In genomic region chr1:38489844-38490270, GRCh38 we compare ENCODE assay signal across 8 cellular contexts.
DNase-seq lines count a peak whose midpoint lies in the region; ATAC-seq and TF ChIP-seq lines count a peak whose summit lies in the region.

No MANE protein-coding gene starts in this region.

- H3K4me3 ChIP-seq in BE2C (ENCODE audit: low read depth, low read length) (no peak overlapping the region), astrocyte of the spinal cord (ENCODE audit: low read depth, low read length) (no peak overlapping the region), upper lobe of right lung (no peak overlapping the region)

- H3K36me3 ChIP-seq in BE2C (no peaks in the 10 kb centered on the region), upper lobe of right lung (no peaks in the 10 kb centered on the region)

- no peaks in the 10 kb centered on the region for H3K4me1 ChIP-seq in BE2C
- no peaks in the 10 kb centered on the region for H3K4me1 ChIP-seq in upper lobe of right lung

- H3K9me3 ChIP-seq in BE2C (no peaks in the 10 kb centered on the region), upper lobe of right lung (no peaks in the 10 kb centered on the region)

- H3K27me3 ChIP-seq in BE2C, result no peaks in the 10 kb centered on the region
- no peaks in the 10 kb centered on the region for H3K27me3 ChIP-seq in upper lobe of right lung

- DNase-seq in BE2C (peak; percentile 60), GM19238 (ENCODE audit: insufficient read length, low spot score) (peak; percentile 58), SK-MEL-5 (ENCODE audit: low read depth, low spot score) (peak; percentile 71), astrocyte of the spinal cord (ENCODE audit: low read depth, low spot score) (no peak), mesothelial cell of epicardium (ENCODE audit: low spot score in 2 of 2, unreplicated experiment in 2 of 2) (peak in 1 of 2 experiments; percentile 38), upper lobe of right lung (no peak), GOT3 (lab: John Stamatoyannopoulos, UW) (no peak), mesenteric fat pad (ENCODE audit: low spot score) (no peak)

- peak; percentile 61 for ATAC-seq in upper lobe of right lung

- TF ChIP-seq CTCF in BE2C (IDR thresholded peaks at IDR 0.05; ENCODE audit: low read depth, low read length) (peak; percentile 78), astrocyte of the spinal cord (IDR thresholded peaks at IDR 0.05; ENCODE audit: low read depth, low read length) (peak; percentile 54), mesothelial cell of epicardium (IDR thresholded peaks at IDR 0.05; ENCODE audit: unreplicated experiment) (peak; percentile 59), upper lobe of right lung (IDR thresholded peaks at IDR 0.05) (peak; percentile 52)

- H3K9me3 Mint-ChIP-seq in mesothelial cell of epicardium, result no peaks in the 10 kb centered on the region

- no peaks in the 10 kb centered on the region for H3K36me3 Mint-ChIP-seq in mesothelial cell of epicardium

- H3K4me3 Mint-ChIP-seq in mesothelial cell of epicardium, result no peak overlapping the region

- in situ Hi-C loops in SK-MEL-5 (cut with HindIII; ENCODE audit: low pct_unique_long_range_greater_than_20kb, low sequenced_read_pairs) (no loop called here), astrocyte of the spinal cord (cut with HindIII; ENCODE audit: low sequenced_read_pairs) (no loop called here)

- H3K27ac Mint-ChIP-seq in mesothelial cell of epicardium, result no peak overlapping the region

- H3K27ac ChIP-seq in upper lobe of right lung, result no peak overlapping the region

- H3K27me3 Mint-ChIP-seq in mesothelial cell of epicardium (ENCODE audit: low read depth), result peaks cover 89% of the 10 kb centered on the region

- intact Hi-C loops in upper lobe of right lung (cut with DNase I), result no loop called here

- no peaks in the 10 kb centered on the region for H3K4me1 Mint-ChIP-seq in mesothelial cell of epicardium

Comparison
In these comparisons a context has a peak if more than half of its experiments do, and no peak if none do; other contexts are left out.
1. DNase-seq: peak in BE2C (single experiment), GM19238 (single experiment) and SK-MEL-5 (single experiment); none in astrocyte of the spinal cord (single experiment), upper lobe of right lung (single experiment), GOT3 (single experiment) and mesenteric fat pad (single experiment).
2. Peak in every context shown above with its lines, with median percentiles within 50 percentile points of each other: CTCF ChIP-seq.